In the genomic region with DNA sequence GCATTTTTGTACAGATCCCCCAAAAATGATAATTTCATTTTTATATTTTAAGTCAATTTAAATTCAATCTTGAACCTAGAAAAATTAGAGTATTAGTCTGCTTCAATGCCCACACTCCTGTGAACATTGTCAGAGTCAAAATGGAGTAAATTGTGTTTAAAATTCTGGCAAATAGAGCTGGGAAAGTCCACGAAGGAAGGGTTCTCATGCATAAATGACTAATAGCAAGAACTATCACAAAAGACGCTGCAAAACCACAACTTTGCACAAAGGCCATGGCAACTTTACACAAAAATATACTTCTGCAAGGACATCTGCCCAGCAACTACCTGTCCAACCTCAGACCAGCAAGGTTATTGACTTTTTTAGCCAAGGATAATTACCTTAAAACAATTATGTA, we compare ENCODE assay signal across 20 cellular contexts.
A peak's percentile ranks its signal among the peaks of the same experiment; 100 is the strongest.
DNase-seq lines count a peak whose midpoint lies in the region; ATAC-seq and TF ChIP-seq lines count a peak whose summit lies in the region.
"Had no signal": no experiment of that assay in that cellular context is flagged by ENCODE, and none has a peak within 500 bp of the region (broad histone marks: within the 10 kb centered on the region; RNA-seq: fewer than 3 reads in every experiment).

No MANE protein-coding gene starts in this region.

- H3K4me3 Mint-ChIP-seq in CD4-positive, alpha-beta T cell, result no peak overlapping the region
- H3K4me3 Mint-ChIP-seq: activated T-cell treated with anti-CD3 and anti-CD28 coated beads, Interleukin-2, amount 50 U/mL, for 4 hours had no signal

- no peak overlapping the region for H3K9ac ChIP-seq in mesendoderm (ENCODE audit: low read length)

- POLR2A ChIA-PET in CD4-positive, alpha-beta T cell (lab: Charles Lee), result no interaction called here

- no peak overlapping the region for H4K5ac ChIP-seq in mesendoderm (ENCODE audit: low read length)

- no peak overlapping the region for H3K27ac Mint-ChIP-seq in CD4-positive, alpha-beta T cell

- H3K36me3 Mint-ChIP-seq in CD4-positive, alpha-beta T cell (ENCODE audit: low read depth), result no peaks in the 10 kb centered on the region

- H3K4me3 ChIP-seq in fibroblast of pulmonary artery (replicated peaks; ENCODE audit: low read depth, low read length), result no peak overlapping the region
- no peak overlapping the region for H3K4me3 ChIP-seq in mesendoderm (ENCODE audit: low read length)
- H3K4me3 ChIP-seq: hepatocyte, prostate gland, spleen, tibial nerve had no signal

- no peaks in the 10 kb centered on the region for H3K9me3 ChIP-seq in CD4-positive, alpha-beta T cell (ENCODE audit: control insufficient read depth, low read length)
- H3K9me3 ChIP-seq: prostate gland had no signal

- H3K79me2 ChIP-seq in mesendoderm (ENCODE audit: control insufficient read depth, insufficient read depth, low read length), result no peaks in the 10 kb centered on the region
- H3K79me2 ChIP-seq: hepatocyte had no signal

- no peaks in the 10 kb centered on the region for H3K27me3 Mint-ChIP-seq in CD4-positive, alpha-beta T cell

- H3K23ac ChIP-seq in mesendoderm (ENCODE audit: low read length), result no peak overlapping the region

- WGBS in mesendoderm (ENCODE audit: extremely low coverage, insufficient coverage, low lambda C conversion rate), result no CpG with 5 or more reads among the region's 2 CpGs

- DNase-seq in LHCN-M2 (ENCODE audit: low read depth) (peak; percentile 41), fibroblast of pulmonary artery (ENCODE audit: low read depth) (peak; percentile 20), mesendoderm (no peak)
- DNase-seq in CD4-positive, alpha-beta T cell, result no peak
- DNase-seq: activated CD4-positive, alpha-beta T cell treated with anti-CD3 and anti-CD28 coated beads, Interleukin-2, amount 50 U/mL, for 48 hours; activated T-cell treated with anti-CD3 and anti-CD28 coated beads, Interleukin-2, amount 50 U/mL, for 4 hours; central memory CD4-positive, alpha-beta T cell; effector memory CD4-positive, alpha-beta T cell; GF-D8; Kasumi-1; NCI-H1105 treated with DMSO at 0.1 percent for 48 hours; NCI-H2171 treated with DMSO at 0.1 percent for 48 hours; NCI-H774; spleen had no signal

- H2AK5ac ChIP-seq in mesendoderm (ENCODE audit: low read length), result no peak overlapping the region

- no peak for TF ChIP-seq CTCF in fibroblast of pulmonary artery (IDR thresholded peaks at IDR 0.05; ENCODE audit: low read length, missing control alignments)
- TF ChIP-seq CTCF in CD4-positive, alpha-beta T cell (IDR thresholded peaks at IDR 0.05), result no peak

- H3K27ac ChIP-seq in CD4-positive, alpha-beta T cell (ENCODE audit: low read depth, low read length), result no peak overlapping the region
- H3K27ac ChIP-seq in mesendoderm (ENCODE audit: low read depth, low read length), result no peak overlapping the region
- H3K27ac ChIP-seq: hepatocyte, prostate gland, spleen, tibial nerve had no signal

- no peaks in the 10 kb centered on the region for H3K79me1 ChIP-seq in mesendoderm (ENCODE audit: low read length)

- no peak overlapping the region for H3K4me2 ChIP-seq in mesendoderm (ENCODE audit: low read length)
- H3K4me2 ChIP-seq: hepatocyte had no signal

- H3K4me1 ChIP-seq in mesendoderm (ENCODE audit: control insufficient read depth, low read depth, low read length), result no peaks in the 10 kb centered on the region
- H3K4me1 ChIP-seq: prostate gland, spleen, tibial nerve had no signal

- intact Hi-C loops in CD4-positive, alpha-beta T cell (cut with DNase I, micrococcal nuclease), result no loop called here

- CTCF ChIA-PET in CD4-positive, alpha-beta T cell (lab: Charles Lee), result interaction anchor here (0.9 kb wide), 1 partner anchor 228 kb away, joined by 3 read pairs; no protein-coding TSS in a partner anchor

- H3K36me3 ChIP-seq in mesendoderm (ENCODE audit: control insufficient read depth, insufficient read depth, low read length), result no peaks in the 10 kb centered on the region
- H3K36me3 ChIP-seq: prostate gland, spleen, tibial nerve had no signal

- ATAC-seq in GM18511 (IDR thresholded peaks at IDR 0.05; ENCODE audit: unreplicated experiment) (peak; percentile 48), GM21360 (IDR thresholded peaks at IDR 0.05; ENCODE audit: unreplicated experiment) (peak; percentile 46), GM21390 (IDR thresholded peaks at IDR 0.05; ENCODE audit: unreplicated experiment) (no peak)
- ATAC-seq in CD4-positive, alpha-beta T cell (ENCODE audit: poor library complexity), result no peak
- ATAC-seq: activated T-cell treated with anti-CD3 and anti-CD28 coated beads, Interleukin-2, amount 50 U/mL, for 4 hours had no signal

- no peaks in the 10 kb centered on the region for H3K27me3 ChIP-seq in CD4-positive, alpha-beta T cell (ENCODE audit: control insufficient read depth, insufficient read depth, low read length)
- no peaks in the 10 kb centered on the region for H3K27me3 ChIP-seq in mesendoderm (ENCODE audit: insufficient read depth, low read length, poor library complexity)
- H3K27me3 ChIP-seq: hepatocyte, spleen, tibial nerve had no signal

- H4K8ac ChIP-seq in mesendoderm (ENCODE audit: low read depth, low read length), result no peak overlapping the region

- no peak overlapping the region for H2BK5ac ChIP-seq in mesendoderm (ENCODE audit: low read length)

- no peaks in the 10 kb centered on the region for H3K9me3 Mint-ChIP-seq in CD4-positive, alpha-beta T cell

- H2BK120ac ChIP-seq in mesendoderm (ENCODE audit: low read depth, low read length), result no peak overlapping the region

- H3K18ac ChIP-seq in mesendoderm (ENCODE audit: low read length), result no peak overlapping the region

- no peak overlapping the region for H3K4ac ChIP-seq in mesendoderm (ENCODE audit: low read depth, low read length)

- H3K56ac ChIP-seq in mesendoderm (ENCODE audit: low read length), result no peak overlapping the region

- H3K4me1 Mint-ChIP-seq in CD4-positive, alpha-beta T cell (ENCODE audit: low read depth), result no peaks in the 10 kb centered on the region

- H2BK15ac ChIP-seq in mesendoderm (replicated peaks; ENCODE audit: low read depth), result no peak overlapping the region

Comparison
In these comparisons a context has a peak if more than half of its experiments do, and no peak if none do; other contexts are left out.
1. ATAC-seq: peak in GM18511 (single experiment) and GM21360 (single experiment); none in CD4-positive, alpha-beta T cell (single experiment) and GM21390 (single experiment).
2. DNase-seq: peak in LHCN-M2 (single experiment) and fibroblast of pulmonary artery (single experiment); none in CD4-positive, alpha-beta T cell (0 of 10) and mesendoderm (single experiment).